18 cellular contexts compared by ENCODE assay signal in genomic region chrX:344371-344901, GRCh38.
"Had no signal": no experiment of that assay in that cellular context is flagged by ENCODE, and none has a peak within 500 bp of the region (broad histone marks: within the 10 kb centered on the region; RNA-seq: fewer than 3 reads in every experiment).

No MANE protein-coding gene starts in this region.

- H3K27ac Mint-ChIP-seq: activated CD4-positive, alpha-beta T cell treated with anti-CD3 and anti-CD28 coated beads, Interleukin-2, amount 10 ng/mL, durations not matched to agents 7 days and 5 days; activated T-helper 17 cell treated with anti-CD3 and anti-CD28 coated beads, Interleukin-2, amount 50 U/mL, for 72 hours had no signal

- H3K27ac ChIP-seq: ascending aorta, breast epithelium, dorsolateral prefrontal cortex, gastroesophageal sphincter, SJSA1, testis had no signal

- H3K4me3 ChIP-seq: ascending aorta, breast epithelium, dorsolateral prefrontal cortex, gastroesophageal sphincter, SJSA1, smooth muscle cell, testis had no signal

- H3K9me3 Mint-ChIP-seq: activated CD4-positive, alpha-beta T cell treated with anti-CD3 and anti-CD28 coated beads, Interleukin-2, amount 10 ng/mL, durations not matched to agents 7 days and 5 days; activated T-helper 17 cell treated with anti-CD3 and anti-CD28 coated beads, Interleukin-2, amount 50 U/mL, for 72 hours had no signal

- ATAC-seq: activated T-helper 17 cell treated with anti-CD3 and anti-CD28 coated beads, Interleukin-2, amount 50 U/mL, for 72 hours; gastroesophageal sphincter; stimulated activated naive CD8-positive, alpha-beta T cell treated with anti-CD3 and anti-CD28 coated beads, Interleukin-15, amount 100 ng/mL, for 72 hours had no signal

- H3K4me3 Mint-ChIP-seq: activated CD4-positive, alpha-beta T cell treated with anti-CD3 and anti-CD28 coated beads, Interleukin-2, amount 10 ng/mL, durations not matched to agents 7 days and 5 days; activated T-helper 17 cell treated with anti-CD3 and anti-CD28 coated beads, Interleukin-2, amount 50 U/mL, for 72 hours; naive B cell; stimulated activated naive CD8-positive, alpha-beta T cell treated with anti-CD3 and anti-CD28 coated beads, Interleukin-15, amount 100 ng/mL, for 72 hours had no signal

- H3K36me3 ChIP-seq: breast epithelium, SJSA1 had no signal

- H3K4me1 ChIP-seq: ascending aorta, breast epithelium, gastroesophageal sphincter, SJSA1 had no signal

- H3K4me1 Mint-ChIP-seq: activated CD4-positive, alpha-beta T cell treated with anti-CD3 and anti-CD28 coated beads, Interleukin-2, amount 10 ng/mL, durations not matched to agents 7 days and 5 days; activated T-helper 17 cell treated with anti-CD3 and anti-CD28 coated beads, Interleukin-2, amount 50 U/mL, for 72 hours; stimulated activated naive CD8-positive, alpha-beta T cell treated with anti-CD3 and anti-CD28 coated beads, Interleukin-15, amount 100 ng/mL, for 72 hours had no signal

- H3K9me3 ChIP-seq: ascending aorta, breast epithelium, gastroesophageal sphincter, testis had no signal

- DNase-seq: activated CD4-positive, alpha-beta T cell treated with anti-CD3 and anti-CD28 coated beads, Interleukin-2, amount 10 ng/mL, durations not matched to agents 7 days and 5 days; activated CD4-positive, CD25-positive, alpha-beta regulatory T cell; activated naive CD4-positive, alpha-beta T cell treated with Interleukin-2 at 50 U/mL for 16 hours; activated T-cell treated with anti-CD3 and anti-CD28 coated beads for 4 hours; erythroblast; islet precursor cell; midbrain; naive B cell; stimulated activated naive CD8-positive, alpha-beta T cell treated with anti-CD3 and anti-CD28 coated beads, Interleukin-15, amount 100 ng/mL, for 72 hours; T-helper 2 cell; testis had no signal

- H3K27me3 ChIP-seq: ascending aorta, breast epithelium, dorsolateral prefrontal cortex, gastroesophageal sphincter, SJSA1, testis had no signal

- H3K27me3 Mint-ChIP-seq: activated CD4-positive, alpha-beta T cell treated with anti-CD3 and anti-CD28 coated beads, Interleukin-2, amount 10 ng/mL, durations not matched to agents 7 days and 5 days; activated T-helper 17 cell treated with anti-CD3 and anti-CD28 coated beads, Interleukin-2, amount 50 U/mL, for 72 hours; naive B cell; stimulated activated naive CD8-positive, alpha-beta T cell treated with anti-CD3 and anti-CD28 coated beads, Interleukin-15, amount 100 ng/mL, for 72 hours had no signal
